Comparison of ENCODE assay signal across 16 cellular contexts in genomic region chr10:31018977-31019376, GRCh38. TPM values are rescaled to one million over a fixed set of nuclear protein-coding genes. Genes with fewer than 3 reads are reported as not detected.
DNase-seq lines count a peak whose midpoint lies in the region; ATAC-seq and TF ChIP-seq lines count a peak whose summit lies in the region.
"Had no signal": no experiment of that assay in that cellular context is flagged by ENCODE, and none has a peak within 500 bp of the region (broad histone marks: within the 10 kb centered on the region; RNA-seq: fewer than 3 reads in every experiment).

No MANE protein-coding gene starts in this region.

- H3K9me3 ChIP-seq in HAP-1, result no peaks in the 10 kb centered on the region
- no peaks in the 10 kb centered on the region for H3K9me3 ChIP-seq in ascending aorta
- no peaks in the 10 kb centered on the region for H3K9me3 ChIP-seq in iPS-20b (ENCODE audit: insufficient read depth, low read depth, low read length)
- H3K9me3 ChIP-seq in gastrocnemius medialis, result no peaks in the 10 kb centered on the region
- H3K9me3 ChIP-seq: prostate gland, suprapubic skin had no signal

- DNase-seq in HAP-1 (ENCODE audit: low spot score in 2 of 2) (peak; percentile 20 to 33), ascending aorta (ENCODE audit: low spot score in 2 of 2) (no peak), gastrocnemius medialis (no peak), activated gamma-delta T cell treated with Interleukin-2 at 50 U/mL for 16 hours (no peak), foreskin keratinocyte (no peak), mesenteric fat pad (ENCODE audit: low spot score) (no peak)
- DNase-seq: activated CD4-positive, alpha-beta T cell treated with anti-CD3 and anti-CD28 coated beads, Interleukin-2, amount 50 U/mL, for 48 hours; CD4-positive, alpha-beta memory T cell; naive thymus-derived CD8-positive, alpha-beta T cell; NCI-H2029; WERI-Rb-1 had no signal

- H3K27me3 ChIP-seq in HAP-1 (ENCODE audit: low read depth) (no peaks in the 10 kb centered on the region), ascending aorta (no peaks in the 10 kb centered on the region), iPS-20b (ENCODE audit: insufficient read depth, low read length) (no peaks in the 10 kb centered on the region), gastrocnemius medialis (no peaks in the 10 kb centered on the region), foreskin keratinocyte (no peaks in the 10 kb centered on the region)
- H3K27me3 ChIP-seq: suprapubic skin had no signal

- H3K4me1 ChIP-seq in HAP-1 (no peaks in the 10 kb centered on the region), ascending aorta (peaks cover 0 to 24% of the 10 kb centered on the region in 2 donors), iPS-20b (ENCODE audit: insufficient read depth, low read length) (peaks cover 19% of the 10 kb centered on the region; the same call in 1 of the 2 replicates), gastrocnemius medialis (peaks cover 37 to 52% of the 10 kb centered on the region in 2 donors), foreskin keratinocyte (no peaks in the 10 kb centered on the region)
- H3K4me1 ChIP-seq: prostate gland had no signal

- 0 out of 2 replicates have a peak overlapping the region, but pooled peaks have one; percentile 1 for H3K9ac ChIP-seq in iPS-20b (ENCODE audit: low read depth, low read length)

- TF ChIP-seq POLR2A in gastrocnemius medialis (IDR thresholded peaks at IDR 0.05), result no peak

- intact Hi-C loops in ascending aorta (cut with DNase I), result no loop called here
- intact Hi-C loops in gastrocnemius medialis (cut with DNase I; ENCODE audit: low total_unique reads), result no loop called here

- no peak for TF ChIP-seq CTCF in ascending aorta (IDR thresholded peaks at IDR 0.05)
- no peak for TF ChIP-seq CTCF in gastrocnemius medialis (IDR thresholded peaks at IDR 0.05 in 4 of 5, conservative IDR thresholded peaks at IDR 0.05 in 1 of 5)
- no peak for TF ChIP-seq CTCF in foreskin keratinocyte (conservative IDR thresholded peaks at IDR 0.05)

- no peak overlapping the region for H3K4me3 ChIP-seq in HAP-1
- no peak overlapping the region for H3K4me3 ChIP-seq in ascending aorta
- 0 out of 2 replicates have a peak overlapping the region, but pooled peaks have one; percentile 8 for H3K4me3 ChIP-seq in iPS-20b (ENCODE audit: low read length)
- H3K4me3 ChIP-seq in gastrocnemius medialis, result no peak overlapping the region
- H3K4me3 ChIP-seq: lung, prostate gland, suprapubic skin had no signal

- H3K27ac ChIP-seq in ascending aorta, result peak overlapping the region; percentile 73
- no peak overlapping the region for H3K27ac ChIP-seq in iPS-20b (ENCODE audit: low read length)
- peak overlapping the region; percentile 8 to 69 (median 66) for H3K27ac ChIP-seq in gastrocnemius medialis
- no peak overlapping the region for H3K27ac ChIP-seq in foreskin keratinocyte
- H3K27ac ChIP-seq: prostate gland, suprapubic skin, WERI-Rb-1 had no signal

- no peak for ATAC-seq in gastrocnemius medialis
- ATAC-seq in foreskin keratinocyte, result no peak
- ATAC-seq in GM19452 (IDR thresholded peaks at IDR 0.05; ENCODE audit: unreplicated experiment), result no peak
- ATAC-seq: naive thymus-derived CD8-positive, alpha-beta T cell had no signal

- in situ Hi-C loops in HAP-1 (cut with MboI; ENCODE audit: low sequenced_read_pairs) (no loop called here), gastrocnemius medialis (cut with MboI; ENCODE audit: low sequenced_read_pairs in 4 of 4) (no loop called here)

- no peaks in the 10 kb centered on the region for H3K36me3 ChIP-seq in HAP-1 (replicated peaks)
- H3K36me3 ChIP-seq in ascending aorta, result no peaks in the 10 kb centered on the region
- H3K36me3 ChIP-seq in iPS-20b (ENCODE audit: insufficient read depth, low read depth, low read length), result no peaks in the 10 kb centered on the region
- H3K36me3 ChIP-seq in gastrocnemius medialis, result no peaks in the 10 kb centered on the region
- H3K36me3 ChIP-seq: prostate gland, suprapubic skin, WERI-Rb-1 had no signal

RNA-seq across cellular contexts. Expression of gene ZNF438, which starts 12.7 kb away (rescaled TPM):
- 1.7 TPM for total RNA-seq in ascending aorta
- total RNA-seq in gastrocnemius medialis, result 10 to 100 TPM; 14.4 to 37.0 (median 26.5) TPM
- 2.7 and 2.8 TPM in 2 replicates for total RNA-seq in foreskin keratinocyte
- polyA plus RNA-seq in foreskin keratinocyte, result 2.0 TPM in 2 replicates
- total RNA-seq in mesenteric fat pad, result 9.4 TPM

Comparison
In these comparisons a context has a peak if more than half of its experiments do, and no peak if none do; other contexts are left out.
1. DNase-seq: peak in HAP-1 (2 of 2); none in ascending aorta (0 of 2), gastrocnemius medialis (0 of 2), activated gamma-delta T cell treated with Interleukin-2 at 50 U/mL for 16 hours (single experiment), foreskin keratinocyte (0 of 2) and mesenteric fat pad (single experiment).
2. H3K27ac ChIP-seq: peak in ascending aorta (2 of 2) and gastrocnemius medialis (4 of 4); none in iPS-20b (single experiment) and foreskin keratinocyte (single experiment).